ENCODE assay signal across 11 cellular contexts in genomic region chr20:60117040-60117439, GRCh38.
DNase-seq lines count a peak whose midpoint lies in the region; ATAC-seq and TF ChIP-seq lines count a peak whose summit lies in the region.
"Had no signal": no experiment of that assay in that cellular context is flagged by ENCODE, and none has a peak within 500 bp of the region (broad histone marks: within the 10 kb centered on the region; RNA-seq: fewer than 3 reads in every experiment).

No MANE protein-coding gene starts in this region.

- no peaks in the 10 kb centered on the region for H3K4me1 ChIP-seq in IMR-90 (ENCODE audit: control insufficient read depth, insufficient read depth, low read length)
- H3K4me1 ChIP-seq in naive thymus-derived CD4-positive, alpha-beta T cell (ENCODE audit: control insufficient read depth in 2 of 2, insufficient read depth in 2 of 2, low read length in 2 of 2): no peaks in the 10 kb centered on the region
- H3K4me1 ChIP-seq in tibial nerve: peaks cover 0 to 26% (median 0%) of the 10 kb centered on the region in 4 donors
- H3K4me1 ChIP-seq: SJSA1 had no signal

- no peak for ATAC-seq in IMR-90 (ENCODE audit: low read depth)
- peak; percentile 40 for ATAC-seq in naive thymus-derived CD4-positive, alpha-beta T cell

- no peak overlapping the region for H2BK5ac ChIP-seq in IMR-90 (ENCODE audit: low read depth, low read length, poor library complexity, severe bottlenecking)

- H3K9me1 ChIP-seq in IMR-90 (ENCODE audit: insufficient read depth, low read length): no peaks in the 10 kb centered on the region

- H3K27me3 Mint-ChIP-seq in naive thymus-derived CD4-positive, alpha-beta T cell: peaks cover 0 to 21% (median 4%) of the 10 kb centered on the region in 5 donors

- TF ChIP-seq CTCF in IMR-90 (conservative IDR thresholded peaks at IDR 0.05; ENCODE audit: low read depth, low read length) (no peak), tibial nerve (IDR thresholded peaks at IDR 0.05) (no peak)

- no peak overlapping the region for H2BK20ac ChIP-seq in IMR-90 (ENCODE audit: low read depth, low read length)

- no peak for TF ChIP-seq RAD21 in IMR-90 (IDR thresholded peaks at IDR 0.05; ENCODE audit: low read length)

- in situ Hi-C loops in IMR-90 (cut with MboI; ENCODE audit: low sequenced_read_pairs): no loop called here

- no peak overlapping the region for H4K5ac ChIP-seq in IMR-90 (ENCODE audit: low read depth, low read length)

- no peak overlapping the region for H3K4me3 ChIP-seq in IMR-90 (ENCODE audit: insufficient read depth, low read depth, low read length)
- no peak overlapping the region for H3K4me3 ChIP-seq in naive thymus-derived CD4-positive, alpha-beta T cell (ENCODE audit: low read length)
- no peak overlapping the region for H3K4me3 ChIP-seq in tibial nerve
- H3K4me3 ChIP-seq: SJSA1 had no signal

- BruUV-seq in IMR-90 (replicated peaks; lab: Mats Ljungman, UMichigan): no TSS peak

- CTCF ChIA-PET in IMR-90 (lab: Yijun Ruan, JAX): no interaction called here
- CTCF ChIA-PET in naive thymus-derived CD4-positive, alpha-beta T cell (lab: Charles Lee): no interaction called here

- no peaks in the 10 kb centered on the region for H3K36me3 Mint-ChIP-seq in naive thymus-derived CD4-positive, alpha-beta T cell

- H2AK5ac ChIP-seq in IMR-90 (ENCODE audit: low read depth, low read length): no peak overlapping the region

- H3K4me2 ChIP-seq in IMR-90 (ENCODE audit: low read depth, low read length): no peak overlapping the region

- H2BK120ac ChIP-seq in IMR-90 (ENCODE audit: low read depth, low read length): no peak overlapping the region

- H4K91ac ChIP-seq in IMR-90 (ENCODE audit: insufficient read depth, low read depth, low read length): no peak overlapping the region

- H3K27ac Mint-ChIP-seq in naive thymus-derived CD4-positive, alpha-beta T cell: no peak overlapping the region

- no peak overlapping the region for H2BK15ac ChIP-seq in IMR-90 (ENCODE audit: low read depth, low read length)

- peaks cover 0 to 12% (median 4%) of the 10 kb centered on the region in 7 donors for H3K4me1 Mint-ChIP-seq in naive thymus-derived CD4-positive, alpha-beta T cell

- dilution Hi-C loops in IMR-90 (cut with HindIII; ENCODE audit: low sequenced_read_pairs, unreplicated experiment): no loop called here

- no peak overlapping the region for H3K14ac ChIP-seq in IMR-90 (replicated peaks; ENCODE audit: low read depth, low read length)

- H3K36me3 ChIP-seq in IMR-90 (ENCODE audit: control insufficient read depth, insufficient read depth, low read length): no peaks in the 10 kb centered on the region
- H3K36me3 ChIP-seq in naive thymus-derived CD4-positive, alpha-beta T cell (ENCODE audit: control insufficient read depth in 2 of 3, insufficient read depth in 3 of 3, low read length in 3 of 3): no peaks in the 10 kb centered on the region
- no peaks in the 10 kb centered on the region for H3K36me3 ChIP-seq in tibial nerve
- H3K36me3 ChIP-seq: brain microvascular endothelial cell, SJSA1 had no signal

- no peak for TF ChIP-seq POLR2A in IMR-90 (IDR thresholded peaks at IDR 0.05; ENCODE audit: low read depth, low read length)
- no peak for TF ChIP-seq POLR2A in tibial nerve (IDR thresholded peaks at IDR 0.05)

- no peak overlapping the region for H3K18ac ChIP-seq in IMR-90 (ENCODE audit: low read depth, low read length)

- no peak overlapping the region for H2AFZ ChIP-seq in IMR-90 (replicated peaks; ENCODE audit: low read length, poor library complexity)

- H3K9me3 ChIP-seq in IMR-90 (ENCODE audit: control insufficient read depth, insufficient read depth, low read length) (no peaks in the 10 kb centered on the region), tibial nerve (no peaks in the 10 kb centered on the region)
- H3K9me3 ChIP-seq in naive thymus-derived CD4-positive, alpha-beta T cell (ENCODE audit: control insufficient read depth in 2 of 3, low read length in 3 of 3): no peaks in the 10 kb centered on the region
- H3K9me3 ChIP-seq: SJSA1 had no signal

- no peaks in the 10 kb centered on the region for H3K79me1 ChIP-seq in IMR-90 (ENCODE audit: low read depth in 1 of 2, low read length in 2 of 2)

- H3K9ac ChIP-seq in IMR-90 (ENCODE audit: low read depth, low read length): no peak overlapping the region

- no peak overlapping the region for H3K56ac ChIP-seq in IMR-90 (ENCODE audit: extremely low read depth, insufficient read depth, low read length)

- 28% methylated on average over 2 of the region's 7 CpGs; no CpG with 5 or more reads in 1 of the 2 experiments for WGBS in IMR-90 (ENCODE audit: extremely low coverage in 2 of 2, insufficient read length in 1 of 2), 2 experiments
- WGBS in tibial nerve, 2 donors: 35 to 38% methylated on average over 7 of the region's 7 CpGs

- H3K27me3 ChIP-seq in IMR-90 (ENCODE audit: control insufficient read depth, insufficient read depth, low read length) (peaks cover 4% of the 10 kb centered on the region), tibial nerve (no peaks in the 10 kb centered on the region)
- no peaks in the 10 kb centered on the region for H3K27me3 ChIP-seq in naive thymus-derived CD4-positive, alpha-beta T cell (ENCODE audit: control insufficient read depth in 2 of 2, insufficient read depth in 2 of 2, low read length in 2 of 2)
- H3K27me3 ChIP-seq: brain microvascular endothelial cell had no signal

- H3K27ac ChIP-seq in IMR-90 (ENCODE audit: insufficient read depth, low read length) (no peak overlapping the region), tibial nerve (no peak overlapping the region)
- no peak overlapping the region for H3K27ac ChIP-seq in naive thymus-derived CD4-positive, alpha-beta T cell (ENCODE audit: low read depth, low read length)
- H3K27ac ChIP-seq: brain microvascular endothelial cell, SJSA1 had no signal

- intact Hi-C loops in IMR-90 (cut with micrococcal nuclease): no loop called here
- intact Hi-C loops in naive thymus-derived CD4-positive, alpha-beta T cell (cut with micrococcal nuclease): no loop called here

- H4K8ac ChIP-seq in IMR-90 (ENCODE audit: low read depth in 2 of 2, low read length in 2 of 2): no peak overlapping the region

- no peaks in the 10 kb centered on the region for H3K9me3 Mint-ChIP-seq in naive thymus-derived CD4-positive, alpha-beta T cell

- TF ChIP-seq EP300 in tibial nerve (IDR thresholded peaks at IDR 0.05): peak in 1 of 2 donors; percentile 50

- H4K20me1 ChIP-seq in IMR-90 (ENCODE audit: insufficient read depth, low read length): no peaks in the 10 kb centered on the region

- POLR2A ChIA-PET in IMR-90 (lab: Charles Lee; ENCODE audit: unreplicated experiment): no interaction called here
- POLR2A ChIA-PET in naive thymus-derived CD4-positive, alpha-beta T cell (lab: Charles Lee): no interaction called here

- no peak overlapping the region for H2AK9ac ChIP-seq in IMR-90 (replicated peaks; ENCODE audit: low read depth, low read length, poor library complexity)

- H3K23ac ChIP-seq in IMR-90 (ENCODE audit: low read depth, low read length): no peak overlapping the region

- DNase-seq in AML-193 (lab: John Stamatoyannopoulos, UW): peak; percentile 65 to 73
- DNase-seq in IMR-90: peak; percentile 8
- DNase-seq in SW480 (ENCODE audit: low spot score): peak; percentile 43
- DNase-seq in naive thymus-derived CD4-positive, alpha-beta T cell: no peak
- no peak for DNase-seq in D341Med (ENCODE audit: low spot score)
- DNase-seq in stimulated activated naive CD4-positive, alpha-beta T cell treated with Interleukin-2 at 50 U/mL for 16 hours (lab: John Stamatoyannopoulos, UW): no peak
- DNase-seq in tibial nerve (ENCODE audit: low spot score in 2 of 2): no peak
- no peak for DNase-seq in stimulated activated CD4-positive, alpha-beta T cell treated with anti-CD3 and anti-CD28 coated beads, Interleukin-4, amount 100 ng/mL, for 1 hour
- DNase-seq: activated effector memory CD4-positive, alpha-beta T cell treated with Interleukin-2 at 50 U/mL for 16 hours; brain microvascular endothelial cell had no signal

- H3K4me3 Mint-ChIP-seq in naive thymus-derived CD4-positive, alpha-beta T cell: no peak overlapping the region

- H3K4ac ChIP-seq in IMR-90 (ENCODE audit: low read depth, low read length): no peak overlapping the region

TF ChIP-seq in IMR-90, 13 proteins besides CTCF, POLR2A, EP300 and RAD21:
- TF ChIP-seq CHD1 (IDR thresholded peaks at IDR 0.05; ENCODE audit: low read depth, low read length): no peak
- no peak for TF ChIP-seq ELK1 (IDR thresholded peaks at IDR 0.05; ENCODE audit: borderline replicate concordance, low read depth, low read length)
- no peak for TF ChIP-seq NFE2L2 (IDR thresholded peaks at IDR 0.05; ENCODE audit: low read depth, low read length)
- TF ChIP-seq SMC3 (IDR thresholded peaks at IDR 0.05; ENCODE audit: low read depth, low read length): no peak
- no peak for TF ChIP-seq RFX5 (IDR thresholded peaks at IDR 0.05; ENCODE audit: low read depth, low read length)
- TF ChIP-seq MXI1 (IDR thresholded peaks at IDR 0.05; ENCODE audit: borderline replicate concordance, low read depth, low read length): no peak
- no peak for TF ChIP-seq BHLHE40 (IDR thresholded peaks at IDR 0.05; ENCODE audit: low read depth, low read length)
- no peak for TF ChIP-seq FOS (IDR thresholded peaks at IDR 0.05; ENCODE audit: low read depth, low read length)
- no peak for TF ChIP-seq MAZ (IDR thresholded peaks at IDR 0.05; ENCODE audit: borderline replicate concordance, low read depth, low read length)
- no peak for TF ChIP-seq MAFK (IDR thresholded peaks at IDR 0.05; ENCODE audit: low read depth, low read length)

Comparison
In these comparisons a context has a peak if more than half of its experiments do, and no peak if none do; other contexts are left out.
1. DNase-seq: peak in AML-193 (2 of 2), IMR-90 (single experiment) and SW480 (single experiment); none in naive thymus-derived CD4-positive, alpha-beta T cell (0 of 9), D341Med (single experiment), stimulated activated naive CD4-positive, alpha-beta T cell treated with Interleukin-2 at 50 U/mL for 16 hours (single experiment), tibial nerve (0 of 2) and stimulated activated CD4-positive, alpha-beta T cell treated with anti-CD3 and anti-CD28 coated beads, Interleukin-4, amount 100 ng/mL, for 1 hour (single experiment).